8 cellular contexts compared by ENCODE assay signal in the genomic region with DNA sequence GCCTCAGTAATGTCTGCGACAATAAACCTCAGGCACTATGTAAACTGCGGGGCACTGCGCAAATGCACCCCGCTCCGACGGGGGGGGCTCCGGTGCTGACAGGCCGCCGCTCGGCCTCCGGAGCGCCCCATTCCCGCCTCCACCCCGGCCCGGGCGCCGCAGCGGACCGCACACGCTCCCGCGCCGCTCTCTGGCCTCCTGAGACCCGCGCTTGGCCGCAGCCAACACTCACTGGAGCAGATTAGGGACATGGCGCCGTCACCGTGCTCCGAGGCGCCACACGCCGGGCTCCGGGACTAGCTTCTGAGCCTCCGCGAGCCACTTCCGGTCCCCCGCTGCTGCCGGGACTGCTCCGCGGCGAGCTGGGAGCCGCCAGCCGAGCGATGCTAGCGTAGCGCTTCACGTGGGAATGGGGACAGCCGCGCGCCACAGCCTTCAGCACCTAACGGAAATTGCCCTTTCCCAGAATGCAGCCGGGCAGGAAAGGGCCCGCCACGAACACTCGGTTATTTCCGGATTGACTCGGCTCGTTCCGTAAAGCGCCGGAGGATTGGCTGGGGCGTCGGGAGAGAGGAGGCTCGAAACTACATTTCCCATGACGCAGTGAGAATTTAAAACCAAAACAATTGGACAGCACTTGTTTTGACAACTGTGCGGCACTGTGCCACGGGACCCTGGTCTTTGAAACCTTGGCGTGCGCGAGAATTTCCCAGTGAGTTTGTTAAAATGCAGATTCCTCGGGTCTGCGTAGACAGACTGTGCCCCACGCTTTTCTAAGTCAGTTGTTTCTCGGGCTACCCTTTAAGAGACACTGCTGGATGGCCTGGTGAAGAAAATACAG. TPM values are rescaled to one million over a fixed set of nuclear protein-coding genes. Genes with fewer than 3 reads are reported as not detected.
DNase-seq lines count a peak whose midpoint lies in the region; ATAC-seq, FAIRE-seq and TF ChIP-seq lines count a peak whose summit lies in the region.

A gene (minus strand): TSS at position 454 of the 841 bp plus-strand sequence. CDS start 203 bp downstream, at position 251.

- in situ Hi-C loops in HepG2 (cut with HindIII; ENCODE audit: extremely low pct_ligation_motif_present, low pct_unique_long_range_greater_than_20kb), result no loop called here

- peak; percentile 45; the same call in 1 of the 2 replicates for TF ChIP-seq RAD21 in HepG2 (CRISPR knock-in tag; IDR thresholded peaks at IDR 0.05)

- H3K27ac ChIP-seq in BLaER1 (peak within 1 kb of the TSS; percentile 95), HepG2 (ENCODE audit: extremely low read length, insufficient read depth, low read length) (peak within 1 kb of the TSS; percentile 94)

- H4K20me1 ChIP-seq in BLaER1 (peaks cover 45% of the 10 kb centered on the region), HepG2 (ENCODE audit: insufficient read depth, low read length) (peaks cover 17% of the 10 kb centered on the region)

- FAIRE-seq in HepG2 (lab: Jason Lieb, UNC), result peak; percentile 86

- TF ChIP-seq CTCF in HepG2 (CRISPR knock-in tag; IDR thresholded peaks at IDR 0.05), result peak; percentile 12; the same call in 1 of the 2 replicates

- H3K9me3 ChIP-seq in BLaER1 (peaks cover 10% of the 10 kb centered on the region), HepG2 (ENCODE audit: low read length) (no peaks in the 10 kb centered on the region)

- H3K9ac ChIP-seq in BLaER1, result peak within 1 kb of the TSS; percentile 92
- H3K9ac ChIP-seq in HepG2 (ENCODE audit: insufficient read depth, low read depth, low read length), result peak within 1 kb of the TSS; percentile 95

- H3K27me3 ChIP-seq in BLaER1, result no peaks in the 10 kb centered on the region
- no peaks in the 10 kb centered on the region for H3K27me3 ChIP-seq in HepG2 (ENCODE audit: control insufficient read depth in 1 of 2, insufficient read depth in 2 of 2, low read length in 2 of 2)

- TF ChIP-seq EP300 in HepG2 (IDR thresholded peaks at IDR 0.05; ENCODE audit: low read depth in 2 of 2, low read length in 2 of 2), result no peak
- TF ChIP-seq EP300 in HepG2 (CRISPR knock-in tag; IDR thresholded peaks at IDR 0.05; ENCODE audit: borderline replicate concordance), result no peak

- peaks cover 43% of the 10 kb centered on the region for H3K36me3 Mint-ChIP-seq in dendritic cell treated with granulocyte-macrophage colony-stimulating factor and Interleukin-4, amounts not matched to agents 40 ng/mL and 50 ng/mL, for 4 days (ENCODE audit: low read depth)

- peaks cover 33% of the 10 kb centered on the region for H3K79me2 ChIP-seq in HepG2 (ENCODE audit: insufficient read depth, low read length)

- BruUV-seq in HepG2 (replicated peaks; lab: Mats Ljungman, UMichigan), result no TSS peak

- ATAC-seq in GM19351 (IDR thresholded peaks at IDR 0.05; ENCODE audit: unreplicated experiment), result peak; percentile 69
- ATAC-seq in HG03521 (IDR thresholded peaks at IDR 0.05; ENCODE audit: unreplicated experiment), result peak; percentile 70
- ATAC-seq in HepG2, result peak; percentile 95

- peaks cover 75% of the 10 kb centered on the region for H3K4me1 Mint-ChIP-seq in dendritic cell treated with granulocyte-macrophage colony-stimulating factor and Interleukin-4, amounts not matched to agents 40 ng/mL and 50 ng/mL, for 4 days (ENCODE audit: low read depth)

- H3K27ac Mint-ChIP-seq in dendritic cell treated with granulocyte-macrophage colony-stimulating factor and Interleukin-4, amounts not matched to agents 40 ng/mL and 50 ng/mL, for 4 days, result peak within 1 kb of the TSS; percentile 91

- peak within 1 kb of the TSS; percentile 95 for H2AFZ ChIP-seq in HepG2 (ENCODE audit: low read length)

- peak within 1 kb of the TSS; percentile 94 for H3K4me2 ChIP-seq in BLaER1
- peak within 1 kb of the TSS; percentile 89 for H3K4me2 ChIP-seq in HepG2 (ENCODE audit: low read depth, low read length)

- CTCF ChIA-PET in HepG2 (lab: Yijun Ruan, JAX; ENCODE audit: low intra/inter-chr PET ratio, low total read pairs), result no interaction called here

- no peaks in the 10 kb centered on the region for H3K27me3 Mint-ChIP-seq in dendritic cell treated with granulocyte-macrophage colony-stimulating factor and Interleukin-4, amounts not matched to agents 40 ng/mL and 50 ng/mL, for 4 days

- WGBS in HepG2 (ENCODE audit: low lambda C conversion rate), result 0% methylated on average over 25 of the region's 75 CpGs

- intact Hi-C loops in dendritic cell treated with granulocyte-macrophage colony-stimulating factor and Interleukin-4, amounts not matched to agents 40 ng/mL and 50 ng/mL, for 4 days (cut with micrococcal nuclease), result no loop called here
- intact Hi-C loops in HepG2 (cut with micrococcal nuclease; ENCODE audit: unreplicated experiment), result no loop called here

- H3K36me3 ChIP-seq in BLaER1, result peaks cover 33% of the 10 kb centered on the region
- H3K36me3 ChIP-seq in HepG2 (replicated peaks in 1 of 2; ENCODE audit: control insufficient read depth in 1 of 2, insufficient read depth in 2 of 2, low read length in 2 of 2), result peaks cover 9 to 24% of the 10 kb centered on the region in 2 experiments; a peak in 4 of 5 replicates

- DNase-seq in NCI-H748 (lab: John Stamatoyannopoulos, UW; ENCODE audit: unreplicated experiment) (peak; percentile 97), HepG2 (ENCODE audit: low spot score) (peak; percentile 96)
- peak; percentile 99 for DNase-seq in activated CD4-positive, alpha-beta T cell treated with anti-CD3 and anti-CD28 coated beads, Interleukin-2, amount 50 U/mL, for 1 hour
- DNase-seq in stimulated activated CD4-positive, alpha-beta T cell treated with anti-CD3 and anti-CD28 coated beads, Interleukin-4, amount 100 ng/mL, for 1 hour, result peak; percentile 99

- peaks cover 49% of the 10 kb centered on the region for H3K4me1 ChIP-seq in BLaER1
- H3K4me1 ChIP-seq in HepG2 (ENCODE audit: insufficient read depth, low read length), result peaks cover 34% of the 10 kb centered on the region

- H3K4me3 ChIP-seq in BLaER1, result peak within 1 kb of the TSS; percentile 77
- H3K4me3 ChIP-seq in HepG2 (replicated peaks in 1 of 3; ENCODE audit: insufficient read depth in 1 of 3, low read depth in 2 of 3, low read length in 3 of 3), result peak within 1 kb of the TSS; percentile 70 to 88 (median 83)

- TF ChIP-seq POLR2A in HepG2 (IDR thresholded peaks at IDR 0.05; ENCODE audit: insufficient read depth in 1 of 2, low read depth in 2 of 2, low read length in 2 of 2), result peak; percentile 88 to 89

- H3K9me3 Mint-ChIP-seq in dendritic cell treated with granulocyte-macrophage colony-stimulating factor and Interleukin-4, amounts not matched to agents 40 ng/mL and 50 ng/mL, for 4 days, result peaks cover 17% of the 10 kb centered on the region

- H3K4me3 Mint-ChIP-seq in dendritic cell treated with granulocyte-macrophage colony-stimulating factor and Interleukin-4, amounts not matched to agents 40 ng/mL and 50 ng/mL, for 4 days, result peak within 1 kb of the TSS; percentile 96

- POLR2A ChIA-PET in HepG2 (lab: Yijun Ruan, JAX), result interaction anchor here (0.8 to 1.6 kb wide), 4 partner anchors 9 to 255 kb away, joined by 3 to 5 read pairs (median 3); a partner anchor contains a TSS

TF ChIP-seq in HepG2, 621 proteins besides CTCF, POLR2A, EP300 and RAD21 (continues in another document):
- TF ChIP-seq PLRG1 (conservative IDR thresholded peaks at IDR 0.05) (no peak), ZNF605 (CRISPR knock-in tag; IDR thresholded peaks at IDR 0.05) (peak; percentile 82), ZNF225 (CRISPR knock-in tag; IDR thresholded peaks at IDR 0.05) (no peak), JUN (CRISPR knock-in tag; IDR thresholded peaks at IDR 0.05) (no peak), PAF1 (CRISPR knock-in tag; IDR thresholded peaks at IDR 0.05) (no peak), FOXP1 (IDR thresholded peaks at IDR 0.05) (no peak), FOXP1 (CRISPR knock-in tag; IDR thresholded peaks at IDR 0.05) (no peak), ARNT (IDR thresholded peaks at IDR 0.05) (no peak), BRCA1 (CRISPR knock-in tag; IDR thresholded peaks at IDR 0.05) (no peak)

RNA-seq across cellular contexts. Expression of the gene that starts here (rescaled TPM):
- total RNA-seq in HepG2 (2016; rRNA removed; fragmentation: Illumina TruSeq; extraction: Trizol), result 91.1 and 115 TPM in 2 replicates
- total RNA-seq in HepG2 (2016; cell fraction: cytosol; rRNA removed; fragmentation: Illumina TruSeq; extraction: Trizol; ENCODE audit: low read depth), result 16.1 and 16.4 TPM in 2 replicates
- total RNA-seq in HepG2 (2016; cell fraction: insoluble cytoplasmic fraction; rRNA removed; fragmentation: Illumina TruSeq; extraction: Trizol), result 93.5 and 104 TPM in 2 replicates
- total RNA-seq in HepG2 (2016; cell fraction: membrane; rRNA removed; fragmentation: Illumina TruSeq; extraction: Trizol), result 37.9 and 40.5 TPM in 2 replicates
- total RNA-seq in HepG2 (2016; cell fraction: nucleus; rRNA removed; fragmentation: Illumina TruSeq; extraction: Trizol), result 52.4 and 56.0 TPM in 2 replicates
- polyA plus RNA-seq in HepG2 (2011; rRNA removed), result 25.0 and 27.4 TPM in 2 replicates
- polyA plus RNA-seq in HepG2 (2011; cell fraction: cytosol; rRNA removed), result 19.8 and 29.8 TPM in 2 replicates
- polyA plus RNA-seq in HepG2 (2011; cell fraction: nucleus; rRNA removed), result 32.6 and 32.8 TPM in 2 replicates
- polyA plus RNA-seq in HepG2 (2012), result 56.0 and 62.2 TPM in 2 replicates
- 14.7 and 16.9 TPM in 2 replicates for polyA plus RNA-seq in HepG2 (2016; cell fraction: cytosol; fragmentation: Illumina TruSeq; extraction: Trizol; ENCODE audit: low read depth)
- polyA plus RNA-seq in HepG2 (2016; cell fraction: insoluble cytoplasmic fraction; fragmentation: Illumina TruSeq; extraction: Trizol; ENCODE audit: low read depth), result 125 and 138 TPM in 2 replicates
- polyA plus RNA-seq in HepG2 (2016; cell fraction: membrane; fragmentation: Illumina TruSeq; extraction: Trizol; ENCODE audit: low read depth), result 33.6 and 36.5 TPM in 2 replicates
- polyA plus RNA-seq in HepG2 (2016; cell fraction: nucleus; fragmentation: Illumina TruSeq; extraction: Trizol; ENCODE audit: insufficient read depth, low read depth), result 76.8 and 76.9 TPM in 2 replicates
- 52.3 and 71.1 TPM in 2 replicates for polyA minus RNA-seq in HepG2 (2011; rRNA and poly(A)+ RNA removed; ENCODE audit: low replicate concordance)
- 22.3 and 28.6 TPM in 2 replicates for polyA minus RNA-seq in HepG2 (2011; cell fraction: cytosol; rRNA and poly(A)+ RNA removed)
- 33.5 and 39.2 TPM in 2 replicates for polyA minus RNA-seq in HepG2 (2011; cell fraction: nucleus; rRNA and poly(A)+ RNA removed)

Comparison
In these comparisons a context has a peak if more than half of its experiments do, and no peak if none do; other contexts are left out.
1. Peak in every context shown above with its lines: DNase-seq, ATAC-seq, H3K4me3 ChIP-seq and H3K27ac ChIP-seq.